In genomic region chr1:8816306-8816705, GRCh38 we compare ENCODE assay signal across 8 cellular contexts. TPM values are rescaled to one million over a fixed set of nuclear protein-coding genes. Genes with fewer than 3 reads are reported as not detected.
A peak's percentile ranks its signal among the peaks of the same experiment; 100 is the strongest.
DNase-seq lines count a peak whose midpoint lies in the region; ATAC-seq and TF ChIP-seq lines count a peak whose summit lies in the region.

No MANE protein-coding gene starts in this region.

- peak overlapping the region; percentile 90 for H3K27ac Mint-ChIP-seq in osteocyte (ENCODE audit: unreplicated experiment)

- no peaks in the 10 kb centered on the region for H3K9me3 Mint-ChIP-seq in osteocyte (ENCODE audit: unreplicated experiment)

- TF ChIP-seq CTCF in Peyer's patch (IDR thresholded peaks at IDR 0.05) (no peak), osteocyte (IDR thresholded peaks at IDR 0.05) (no peak)

- peak; percentile 67 for DNase-seq in DMS79 treated with DMSO at 0.1 percent for 48 hours (lab: John Stamatoyannopoulos, UW)
- no peak for DNase-seq in DMS79 (lab: John Stamatoyannopoulos, UW)
- no peak for DNase-seq in Peyer's patch
- DNase-seq in erythroblast (lab: John Stamatoyannopoulos, UW), result peak; percentile 44 to 60
- DNase-seq in osteocyte (ENCODE audit: extremely low spot score, unreplicated experiment), result no peak
- DNase-seq in stimulated activated naive CD4-positive, alpha-beta T cell treated with Interleukin-2 at 50 U/mL for 16 hours (lab: John Stamatoyannopoulos, UW), result no peak

- H3K4me1 ChIP-seq in Peyer's patch, result peaks cover 0 to 25% (median 0%) of the 10 kb centered on the region in 4 donors

- H3K4me3 ChIP-seq in Peyer's patch, result peak overlapping the region; percentile 74 to 82 (median 80)

- no peaks in the 10 kb centered on the region for H3K36me3 Mint-ChIP-seq in osteocyte (ENCODE audit: unreplicated experiment)

- H3K27me3 ChIP-seq in Peyer's patch, result no peaks in the 10 kb centered on the region

- no peaks in the 10 kb centered on the region for H3K36me3 ChIP-seq in Peyer's patch

- no peaks in the 10 kb centered on the region for H3K9me3 ChIP-seq in Peyer's patch

- TF ChIP-seq POLR2A in Peyer's patch (IDR thresholded peaks at IDR 0.05) (no peak), erythroblast (IDR thresholded peaks at IDR 0.05; ENCODE audit: low read length) (no peak)

- no peak for ATAC-seq in HG02642 (IDR thresholded peaks at IDR 0.05; ENCODE audit: poor library complexity, unreplicated experiment)
- ATAC-seq in HG03571 (IDR thresholded peaks at IDR 0.05; ENCODE audit: unreplicated experiment), result no peak

- H3K27me3 Mint-ChIP-seq in osteocyte (ENCODE audit: unreplicated experiment), result no peaks in the 10 kb centered on the region

- H3K27ac ChIP-seq in Peyer's patch, result peak overlapping the region; percentile 91 to 97 (median 94)

- peaks cover 46% of the 10 kb centered on the region for H3K4me1 Mint-ChIP-seq in osteocyte (ENCODE audit: unreplicated experiment)

- peak overlapping the region; percentile 80 for H3K4me3 Mint-ChIP-seq in osteocyte (ENCODE audit: unreplicated experiment)

RNA-seq across cellular contexts. Expression of gene RERE, which starts 1.1 kb away (rescaled TPM):
- total RNA-seq in Peyer's patch, result 100 to 1,000 TPM in 3 of 4 donors, 10 to 100 TPM in 1; 98.5 to 528 (median 110) TPM
- 76.8 and 79.7 TPM in 2 replicates for total RNA-seq in osteocyte

Comparison
In these comparisons a context has a peak if more than half of its experiments do, and no peak if none do; other contexts are left out.
1. DNase-seq: peak in DMS79 treated with DMSO at 0.1 percent for 48 hours (single experiment) and erythroblast (2 of 2); none in DMS79 (single experiment), Peyer's patch (0 of 3), osteocyte (single experiment) and stimulated activated naive CD4-positive, alpha-beta T cell treated with Interleukin-2 at 50 U/mL for 16 hours (single experiment).